ENCODE assay signal across 20 cellular contexts in the genomic region with DNA sequence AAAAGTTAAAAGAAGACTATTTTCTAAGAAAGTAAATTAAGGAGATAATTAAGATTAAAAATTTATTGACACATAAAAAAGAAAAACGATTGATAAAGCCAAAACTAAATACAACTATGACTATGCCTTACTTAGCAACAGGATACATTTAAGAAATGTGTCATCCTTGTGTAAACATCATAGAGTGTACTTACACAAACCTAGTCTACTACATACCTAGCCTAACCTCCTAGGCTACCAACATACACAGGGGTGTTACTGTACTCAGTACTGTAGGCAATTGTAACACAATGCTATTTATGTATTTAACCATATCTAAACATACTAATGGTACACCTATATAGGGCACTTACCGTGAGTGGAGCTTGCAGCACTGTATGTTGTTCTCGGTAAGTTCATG.
DNase-seq lines count a peak whose midpoint lies in the region; ATAC-seq and TF ChIP-seq lines count a peak whose summit lies in the region.
"Had no signal": no experiment of that assay in that cellular context is flagged by ENCODE, and none has a peak within 500 bp of the region (broad histone marks: within the 10 kb centered on the region; RNA-seq: fewer than 3 reads in every experiment).

No MANE protein-coding gene starts in this region.

- peaks cover 21% of the 10 kb centered on the region for H3K4me1 Mint-ChIP-seq in HFFc6 (ENCODE audit: low read depth)
- H3K4me1 Mint-ChIP-seq: IgD-negative memory B cell had no signal

- no peak overlapping the region for H3K4me3 Mint-ChIP-seq in HFFc6
- H3K4me3 Mint-ChIP-seq: IgD-negative memory B cell had no signal

- H3K9me3 Mint-ChIP-seq in HFFc6: peaks cover 29% of the 10 kb centered on the region

- TF ChIP-seq POLR2A in esophagus squamous epithelium (IDR thresholded peaks at IDR 0.05): no peak

- H3K27me3 ChIP-seq in esophagus squamous epithelium: no peaks in the 10 kb centered on the region
- H3K27me3 ChIP-seq: ascending aorta, heart left ventricle, stomach had no signal

- TF ChIP-seq CTCF in HFFc6 (IDR thresholded peaks at IDR 0.05): no peak
- no peak for TF ChIP-seq CTCF in choroid plexus epithelial cell (conservative IDR thresholded peaks at IDR 0.05; ENCODE audit: low read depth, low read length)
- TF ChIP-seq CTCF in mucosa of descending colon (IDR thresholded peaks at IDR 0.05): no peak
- TF ChIP-seq CTCF in esophagus squamous epithelium (IDR thresholded peaks at IDR 0.05): no peak

- H3K4me1 ChIP-seq in mucosa of descending colon (ENCODE audit: low read depth) (peaks cover 7% of the 10 kb centered on the region), esophagus squamous epithelium (no peaks in the 10 kb centered on the region)
- H3K4me1 ChIP-seq: ascending aorta, heart left ventricle, lower lobe of right lung, stomach had no signal

- 58 to 62% methylated on average over 3 of the region's 3 CpGs for WGBS in esophagus squamous epithelium, 2 donors

- no peak overlapping the region for H3K27ac Mint-ChIP-seq in HFFc6
- H3K27ac Mint-ChIP-seq: activated naive CD4-positive, alpha-beta T cell treated with anti-CD3 and anti-CD28 coated beads, Interleukin-2, amount 50 U/mL, for 72 hours; IgD-negative memory B cell had no signal

- intact Hi-C loops in mucosa of descending colon (cut with DNase I, micrococcal nuclease): no loop called here
- intact Hi-C loops in esophagus squamous epithelium (cut with DNase I): no loop called here

- DNase-seq in HFFc6 (peak; percentile 17), NCI-H2029 treated with DMSO at 0.1 percent for 48 hours (lab: John Stamatoyannopoulos, UW) (peak; percentile 10), choroid plexus epithelial cell (ENCODE audit: low read depth) (peak; percentile 39), mucosa of descending colon (no peak), esophagus squamous epithelium (lab: John Stamatoyannopoulos, UW) (no peak), SW480 (ENCODE audit: low spot score) (no peak)
- DNase-seq: activated CD4-positive, CD25-positive, alpha-beta regulatory T cell treated with anti-CD3 and anti-CD28 coated beads, Interleukin-2, amount 50 U/mL, for 72 hours; effector memory CD4-positive, alpha-beta T cell; heart left ventricle; lower lobe of right lung; MV-4-11; NCI-H1694; NCI-H226; stimulated activated CD4-positive, alpha-beta T cell treated with anti-CD3 and anti-CD28 coated beads, Interleukin-4, amount 100 ng/mL, for 1 hour; stomach; trophoblast cell had no signal

- no peak overlapping the region for H3K4me3 ChIP-seq in choroid plexus epithelial cell (ENCODE audit: low read depth, low read length)
- no peak overlapping the region for H3K4me3 ChIP-seq in mucosa of descending colon
- H3K4me3 ChIP-seq in esophagus squamous epithelium: no peak overlapping the region
- H3K4me3 ChIP-seq: ascending aorta, heart left ventricle, lower lobe of right lung, stomach had no signal

- peaks cover 29% of the 10 kb centered on the region for H3K36me3 Mint-ChIP-seq in HFFc6 (ENCODE audit: low read depth)

- no peaks in the 10 kb centered on the region; the same call in 1 of the 2 replicates for H3K27me3 Mint-ChIP-seq in HFFc6 (ENCODE audit: insufficient read depth)
- H3K27me3 Mint-ChIP-seq: IgD-negative memory B cell had no signal

- ATAC-seq in mucosa of descending colon: peak; percentile 88
- ATAC-seq in GM21447 (IDR thresholded peaks at IDR 0.05; ENCODE audit: unreplicated experiment): no peak
- ATAC-seq: heart left ventricle, lower lobe of right lung had no signal

- no peaks in the 10 kb centered on the region for H3K36me3 ChIP-seq in mucosa of descending colon (ENCODE audit: low read depth)
- no peaks in the 10 kb centered on the region for H3K36me3 ChIP-seq in esophagus squamous epithelium
- H3K36me3 ChIP-seq: ascending aorta, heart left ventricle, lower lobe of right lung had no signal

- no peak overlapping the region for H3K27ac ChIP-seq in esophagus squamous epithelium
- H3K27ac ChIP-seq: ascending aorta, heart left ventricle, lower lobe of right lung, stomach had no signal

- H3K9me3 ChIP-seq in mucosa of descending colon (peaks cover 21% of the 10 kb centered on the region), esophagus squamous epithelium (peaks cover 0 to 23% (median 19%) of the 10 kb centered on the region in 3 donors)

Comparison
In these comparisons a context has a peak if more than half of its experiments do, and no peak if none do; other contexts are left out.
1. DNase-seq: peak in HFFc6 (single experiment), NCI-H2029 treated with DMSO at 0.1 percent for 48 hours (single experiment) and choroid plexus epithelial cell (single experiment); none in mucosa of descending colon (0 of 3), esophagus squamous epithelium (single experiment) and SW480 (single experiment).